ENCODE assay signal across 22 cellular contexts in genomic region chr13:106752584-106753202, GRCh38.
DNase-seq lines count a peak whose midpoint lies in the region; ATAC-seq, FAIRE-seq and TF ChIP-seq lines count a peak whose summit lies in the region.
"Had no signal": no experiment of that assay in that cellular context is flagged by ENCODE, and none has a peak within 500 bp of the region (broad histone marks: within the 10 kb centered on the region; RNA-seq: fewer than 3 reads in every experiment).

No MANE protein-coding gene starts in this region.

- H3K36me3 ChIP-seq in SJCRH30 = no peaks in the 10 kb centered on the region
- H3K36me3 ChIP-seq in parathyroid adenoma (ENCODE audit: control insufficient read depth, insufficient read depth, low read length) = no peaks in the 10 kb centered on the region
- no peaks in the 10 kb centered on the region for H3K36me3 ChIP-seq in kidney (ENCODE audit: control insufficient read depth in 1 of 2, insufficient read depth in 2 of 2, low read length in 2 of 2)
- no peaks in the 10 kb centered on the region for H3K36me3 ChIP-seq in suprapubic skin
- H3K36me3 ChIP-seq: ovary had no signal

- DNase-seq in Ammon's horn (ENCODE audit: low spot score) (peak; percentile 56), SJCRH30 (peak in 1 of 2 experiments; percentile 51), left lobe of liver (ENCODE audit: low spot score) (no peak), SW480 (ENCODE audit: low spot score) (no peak), kidney (no peak), suprapubic skin (ENCODE audit: low spot score in 2 of 2) (no peak)
- DNase-seq: CD4-positive, alpha-beta T cell; GOT3; immature natural killer cell; NCI-H1105; NCI-H2029 treated with DMSO at 0.1 percent for 48 hours; NCI-H446; ovary; stimulated activated naive B cell treated with anti-CD40 and anti-IgM and Interleukin-4, amounts not matched to agents 10 μg/mL and 1 μg/mL and 100 μg/mL, for 72 hours; T-helper 2 cell had no signal

- intact Hi-C loops in kidney (cut with DNase I) = no loop called here

- peak overlapping the region; percentile 51 for H3K4me2 ChIP-seq in parathyroid adenoma (ENCODE audit: low read length)

- H3K27me3 ChIP-seq in SJCRH30 = no peaks in the 10 kb centered on the region
- no peaks in the 10 kb centered on the region for H3K27me3 ChIP-seq in parathyroid adenoma (ENCODE audit: control insufficient read depth, insufficient read depth, low read length)
- no peaks in the 10 kb centered on the region for H3K27me3 ChIP-seq in suprapubic skin
- H3K27me3 ChIP-seq: body of pancreas, ovary had no signal

- H3K27ac ChIP-seq in SJCRH30 (peak overlapping the region; percentile 13; the same call in 1 of the 2 replicates), parathyroid adenoma (peak overlapping the region; percentile 37), kidney (ENCODE audit: low read depth in 2 of 2, low read length in 2 of 2) (peak overlapping the region in 1 of 2 donors; percentile 5), suprapubic skin (no peak overlapping the region)
- H3K27ac ChIP-seq: ovary had no signal

- no peak overlapping the region for H3K9ac ChIP-seq in parathyroid adenoma
- no peak overlapping the region for H3K9ac ChIP-seq in kidney (ENCODE audit: low read length in 2 of 2)

- peak; percentile 47 for ATAC-seq in left lobe of liver
- ATAC-seq in HG03432 (IDR thresholded peaks at IDR 0.05; ENCODE audit: unreplicated experiment) = no peak
- ATAC-seq: stimulated activated naive B cell treated with anti-CD40 and anti-IgM and Interleukin-4, amounts not matched to agents 10 μg/mL and 1 μg/mL and 100 μg/mL, for 72 hours; WTC11 had no signal

- H3K9me3 ChIP-seq in SJCRH30 (replicated peaks) (no peaks in the 10 kb centered on the region), parathyroid adenoma (ENCODE audit: control insufficient read depth, low read length) (no peaks in the 10 kb centered on the region), kidney (ENCODE audit: control insufficient read depth in 1 of 2, low read length in 2 of 2) (peaks cover 0 to 3% of the 10 kb centered on the region in 2 donors), suprapubic skin (no peaks in the 10 kb centered on the region)
- H3K9me3 ChIP-seq: body of pancreas, ovary had no signal

- TF ChIP-seq EP300 in suprapubic skin (IDR thresholded peaks at IDR 0.05) = no peak

- no peak for TF ChIP-seq POLR2A in suprapubic skin (IDR thresholded peaks at IDR 0.05)

- TF ChIP-seq CTCF in parathyroid adenoma (IDR thresholded peaks at IDR 0.05) (no peak), kidney (IDR thresholded peaks at IDR 0.05; ENCODE audit: borderline replicate concordance, extremely low read depth, insufficient read depth) (no peak), suprapubic skin (IDR thresholded peaks at IDR 0.05) (no peak)

- H3K4me1 ChIP-seq in SJCRH30 (0 out of 2 replicates have a peak, but pooled peaks cover 4% of the 10 kb centered on the region), parathyroid adenoma (no peaks in the 10 kb centered on the region), kidney (ENCODE audit: control insufficient read depth in 1 of 2, insufficient read depth in 1 of 2, low read depth in 1 of 2, low read length in 2 of 2) (no peaks in the 10 kb centered on the region), suprapubic skin (no peaks in the 10 kb centered on the region)

- H2AFZ ChIP-seq in parathyroid adenoma = no peak overlapping the region

- H3K79me2 ChIP-seq in parathyroid adenoma = no peaks in the 10 kb centered on the region

- H3K4me3 ChIP-seq in SJCRH30 (no peak overlapping the region; the same call in 1 of the 2 replicates), parathyroid adenoma (ENCODE audit: low read depth, low read length) (no peak overlapping the region), kidney (ENCODE audit: low read length in 2 of 2) (no peak overlapping the region), suprapubic skin (no peak overlapping the region)
- H3K4me3 ChIP-seq: body of pancreas, ovary, skin epidermis had no signal

- no peak for FAIRE-seq in kidney (lab: Jason Lieb, UNC)
- FAIRE-seq: colon, RCC 7860 had no signal

- WGBS in suprapubic skin = 63% methylated on average over 6 of the region's 6 CpGs
